Comparison of ENCODE assay signal across 1 cellular context in genomic region chr1:20632386-20632785, GRCh38.
TF ChIP-seq lines count a peak whose summit lies in the region.

No MANE protein-coding gene starts in this region.

TF ChIP-seq in H1, 55 proteins besides CTCF, POLR2A, EP300 and RAD21:
- no peak for TF ChIP-seq HDAC6 (IDR thresholded peaks at IDR 0.05; ENCODE audit: low read depth, low read length)
- TF ChIP-seq KDM5A (IDR thresholded peaks at IDR 0.05; ENCODE audit: low read length), result no peak
- TF ChIP-seq ATF3 (IDR thresholded peaks at IDR 0.05; ENCODE audit: insufficient read depth, low read depth, low read length), result no peak
